ENCODE assay signal across 20 cellular contexts in genomic region chr12:131117438-131118245, GRCh38.
"Had no signal": no experiment of that assay in that cellular context is flagged by ENCODE, and none has a peak within 500 bp of the region (broad histone marks: within the 10 kb centered on the region; RNA-seq: fewer than 3 reads in every experiment).

No MANE protein-coding gene starts in this region.

- DNase-seq: activated CD4-positive, alpha-beta T cell treated with anti-CD3 and anti-CD28 coated beads, Interleukin-2, amount 10 ng/mL, durations not matched to agents 7 days and 5 days; activated CD8-positive, alpha-beta T cell treated with anti-CD3 and anti-CD28 coated beads, Interleukin-2, amount 10 ng/mL, durations not matched to agents 7 days and 5 days; activated gamma-delta T cell treated with Interleukin-2 at 50 U/mL for 16 hours; activated T-cell treated with anti-CD3 and anti-CD28 coated beads, Interleukin-2, amount 50 U/mL, for 48 hours; amygdala; body of pancreas; hippocampal formation; stimulated activated CD4-positive, alpha-beta T cell treated with anti-CD3 and anti-CD28 coated beads, Interleukin-12 subunit alpha, Interleukin-12 subunit beta, amount 100 ng/mL, for 4 hours; stimulated activated CD4-positive, alpha-beta T cell treated with anti-CD3 and anti-CD28 coated beads, Interleukin-1b, Interleukin-23, amount 100 ng/mL, for 48 hours; stimulated activated CD8-positive, alpha-beta memory T cell treated with anti-CD3 and anti-CD28 coated beads, Interleukin-4, amount 100 ng/mL, for 48 hours; stimulated activated naive CD4-positive, alpha-beta T cell treated with Interleukin-2 at 50 U/mL for 16 hours; substantia nigra had no signal

- H3K4me3 ChIP-seq: body of pancreas, lower lobe of right lung, pancreas, SK-N-MC, tibial nerve had no signal

- H3K27me3 Mint-ChIP-seq: activated CD4-positive, alpha-beta T cell treated with anti-CD3 and anti-CD28 coated beads, Interleukin-2, amount 10 ng/mL, durations not matched to agents 7 days and 5 days had no signal

- H3K27ac Mint-ChIP-seq: activated CD4-positive, alpha-beta T cell treated with anti-CD3 and anti-CD28 coated beads, Interleukin-2, amount 10 ng/mL, durations not matched to agents 7 days and 5 days; activated CD8-positive, alpha-beta T cell treated with anti-CD3 and anti-CD28 coated beads, Interleukin-2, amount 10 ng/mL, durations not matched to agents 7 days and 5 days; activated naive CD4-positive, alpha-beta T cell treated with anti-CD3 and anti-CD28 coated beads, Interleukin-2, amount 50 U/mL, for 72 hours; mesothelial cell of epicardium had no signal

- H3K27me3 ChIP-seq: body of pancreas, dorsolateral prefrontal cortex, pancreas, tibial nerve had no signal

- H3K4me3 Mint-ChIP-seq: activated CD4-positive, alpha-beta T cell treated with anti-CD3 and anti-CD28 coated beads, Interleukin-2, amount 10 ng/mL, durations not matched to agents 7 days and 5 days; activated CD8-positive, alpha-beta T cell treated with anti-CD3 and anti-CD28 coated beads, Interleukin-2, amount 10 ng/mL, durations not matched to agents 7 days and 5 days; mesothelial cell of epicardium had no signal

- H3K4me1 Mint-ChIP-seq: activated CD4-positive, alpha-beta T cell treated with anti-CD3 and anti-CD28 coated beads, Interleukin-2, amount 10 ng/mL, durations not matched to agents 7 days and 5 days had no signal

- H3K36me3 Mint-ChIP-seq: activated naive CD4-positive, alpha-beta T cell treated with anti-CD3 and anti-CD28 coated beads, Interleukin-2, amount 50 U/mL, for 72 hours; mesothelial cell of epicardium had no signal

- H3K9me3 Mint-ChIP-seq: activated CD4-positive, alpha-beta T cell treated with anti-CD3 and anti-CD28 coated beads, Interleukin-2, amount 10 ng/mL, durations not matched to agents 7 days and 5 days; activated naive CD4-positive, alpha-beta T cell treated with anti-CD3 and anti-CD28 coated beads, Interleukin-2, amount 50 U/mL, for 72 hours; mesothelial cell of epicardium had no signal

- H3K36me3 ChIP-seq: pancreas had no signal

- ATAC-seq: activated CD8-positive, alpha-beta T cell treated with anti-CD3 and anti-CD28 coated beads, Interleukin-2, amount 10 ng/mL, durations not matched to agents 7 days and 5 days; left colon had no signal

- H3K9me3 ChIP-seq: body of pancreas, lower lobe of right lung, pancreas, tibial nerve had no signal
